ENCODE assay signal across 32 cellular contexts in genomic region chr3:171445805-171446204, GRCh38. TPM values are rescaled to one million over a fixed set of nuclear protein-coding genes. Genes with fewer than 3 reads are reported as not detected.
A peak's percentile ranks its signal among the peaks of the same experiment; 100 is the strongest.
DNase-seq lines count a peak whose midpoint lies in the region; ATAC-seq, FAIRE-seq and TF ChIP-seq lines count a peak whose summit lies in the region.
"Had no signal": no experiment of that assay in that cellular context is flagged by ENCODE, and none has a peak within 500 bp of the region (broad histone marks: within the 10 kb centered on the region; RNA-seq: fewer than 3 reads in every experiment).

No MANE protein-coding gene starts in this region.

- H3K79me2 ChIP-seq in GM12878 (ENCODE audit: control insufficient read depth, insufficient read depth, low read length) = peaks cover 83% of the 10 kb centered on the region

- RAD21 ChIA-PET in GM12878 (lab: Charles Lee; ENCODE audit: unreplicated experiment) = interaction anchor here (0.8 to 2.9 kb wide), 5 partner anchors 9 to 34 kb away, joined by 3 to 15 read pairs (median 6); no protein-coding TSS in a partner anchor

- H3K36me3 Mint-ChIP-seq in HFFc6 (ENCODE audit: low read depth) = no peaks in the 10 kb centered on the region; the same call in 1 of the 2 replicates
- H3K36me3 Mint-ChIP-seq in naive thymus-derived CD4-positive, alpha-beta T cell = peaks cover 0 to 29% (median 11%) of the 10 kb centered on the region in 5 donors

- POLR2A ChIA-PET in GM12878 (lab: Charles Lee) = interaction anchor here (0.9 to 1.2 kb wide), 4 partner anchors 11 to 87 kb away, joined by 3 to 5 read pairs (median 3); no protein-coding TSS in a partner anchor
- POLR2A ChIA-PET in naive thymus-derived CD4-positive, alpha-beta T cell (lab: Charles Lee) = interaction anchor here (0.6 to 1.1 kb wide), 3 partner anchors 9 to 14 kb away, joined by 3 to 4 read pairs (median 3); partner anchors contain the start of gene TNIK

- no peaks in the 10 kb centered on the region for H4K20me1 ChIP-seq in GM12878 (ENCODE audit: control insufficient read depth, insufficient read depth)
- H4K20me1 ChIP-seq: BLaER1 treated with 17β-estradiol and CSF1 and Interleukin-3, amounts not matched to agents 10 nM and 100 nM had no signal

- BruUV-seq in GM12878 (replicated peaks; lab: Mats Ljungman, UMichigan) = no TSS peak

- TF ChIP-seq RAD21 in GM12878 (IDR thresholded peaks at IDR 0.05; ENCODE audit: insufficient read depth, low read depth, low read length) = no peak

- WGBS in GM12878 (ENCODE audit: insufficient coverage, insufficient replicate concordance, low lambda C conversion rate, missing lambda C conversion rate) = 80% methylated on average over 3 of the region's 3 CpGs
- 79% methylated on average over 3 of the region's 3 CpGs for WGBS in body of pancreas, 2 donors

- SMC1A ChIA-PET in GM12878 (lab: Charles Lee; ENCODE audit: uncharacterized antibody, unreplicated experiment) = interaction anchor here (1.0 to 2.7 kb wide), 11 partner anchors 9 to 335 kb away, joined by 3 to 20 read pairs (median 4); no protein-coding TSS in a partner anchor

- H3K4me3 Mint-ChIP-seq in HFFc6 = peak overlapping the region; percentile 26; the same call in 1 of the 2 replicates
- H3K4me3 Mint-ChIP-seq in naive thymus-derived CD4-positive, alpha-beta T cell = peak overlapping the region in 3 of 10 donors; percentile 3 to 32 (median 13)
- H3K4me3 Mint-ChIP-seq: CD8-positive, alpha-beta T cell; H9 had no signal

- H3K4me2 ChIP-seq in GM12878 (ENCODE audit: control insufficient read depth, insufficient read depth) = peak overlapping the region; percentile 1; the same call in 1 of the 2 replicates
- H3K4me2 ChIP-seq: A549; BLaER1 treated with 17β-estradiol and CSF1 and Interleukin-3, amounts not matched to agents 10 nM and 100 nM had no signal

- intact Hi-C loops in GM12878 (cut with micrococcal nuclease; ENCODE audit: unreplicated experiment) = no loop called here
- intact Hi-C loops in naive thymus-derived CD4-positive, alpha-beta T cell (cut with micrococcal nuclease) = loop anchor here in 1 of 2 donors (1.0 kb wide), 1 partner anchor 14 kb away; the partner anchor contains the start of gene TNIK
- intact Hi-C loops in body of pancreas (cut with DNase I) = no loop called here

- H3K4me1 Mint-ChIP-seq in HFFc6 (ENCODE audit: low read depth) = peaks cover 39% of the 10 kb centered on the region
- H3K4me1 Mint-ChIP-seq in naive thymus-derived CD4-positive, alpha-beta T cell = peaks cover 41 to 81% (median 74%) of the 10 kb centered on the region in 7 donors

- peak; percentile 13 for DNase-seq in EH (ENCODE audit: low read depth)
- no peak for DNase-seq in HFFc6
- DNase-seq in GM12878 (ENCODE audit: low read depth, low spot score) = no peak
- no peak for DNase-seq in naive thymus-derived CD4-positive, alpha-beta T cell
- no peak for DNase-seq in stimulated activated CD4-positive, alpha-beta T cell treated with anti-CD3 and anti-CD28 coated beads, Interleukin-15, amount 100 ng/mL, for 24 hours
- no peak for DNase-seq in activated CD8-positive, alpha-beta memory T cell treated with anti-CD3 and anti-CD28 coated beads for 24 hours
- no peak for DNase-seq in body of pancreas
- DNase-seq: AML-193; CD8-positive, alpha-beta T cell; DMS 273 treated with DMSO at 0.1 percent for 48 hours; DMS79; GF-D8; GM23248; H9; KG1; MM.1S; NCI-H1092; NCI-H1417 treated with DMSO at 0.1 percent for 48 hours; NCI-H1694 treated with DMSO at 0.1 percent for 48 hours; NCI-H2081 treated with DMSO at 0.1 percent for 48 hours; NCI-H2171; NCI-H345; NCI-H524 treated with DMSO at 0.1 percent for 48 hours; NCI-H774; NK-92 treated with Interleukin-12 subunit alpha and Interleukin-12 subunit beta, amount 100 ng/mL, for 24 hours; Right ventricle myocardium superior; RPMI8226; T-helper 1 cell had no signal

- in situ Hi-C loops in GM12878 (cut with MboI) = no loop called here

- no peaks in the 10 kb centered on the region; the same call in 1 of the 2 replicates for H3K27me3 Mint-ChIP-seq in HFFc6 (ENCODE audit: insufficient read depth)
- no peaks in the 10 kb centered on the region for H3K27me3 Mint-ChIP-seq in naive thymus-derived CD4-positive, alpha-beta T cell

- H2AFZ ChIP-seq in GM12878 (ENCODE audit: control insufficient read depth, low read depth, low read length) = no peak overlapping the region
- H2AFZ ChIP-seq: GM23248 had no signal

- no peak for TF ChIP-seq POLR2A in GM12878 (IDR thresholded peaks at IDR 0.05; ENCODE audit: low read depth, low read length)
- no peak for TF ChIP-seq POLR2A in body of pancreas (IDR thresholded peaks at IDR 0.05)

- peaks cover 33% of the 10 kb centered on the region for H3K4me1 ChIP-seq in GM12878 (ENCODE audit: control insufficient read depth, insufficient read depth, low read length)
- H3K4me1 ChIP-seq in naive thymus-derived CD4-positive, alpha-beta T cell (ENCODE audit: control insufficient read depth in 2 of 2, insufficient read depth in 2 of 2, low read length in 2 of 2) = peaks cover 15 to 19% of the 10 kb centered on the region in 2 donors
- H3K4me1 ChIP-seq in body of pancreas = peaks cover 10% of the 10 kb centered on the region
- H3K4me1 ChIP-seq: SJSA1 had no signal

- CTCF ChIA-PET in GM12878 (lab: Yijun Ruan, JAX) = interaction anchor here (1.0 to 1.8 kb wide), 6 partner anchors 8 to 283 kb away, joined by 3 to 6 read pairs (median 4); no protein-coding TSS in a partner anchor
- CTCF ChIA-PET in naive thymus-derived CD4-positive, alpha-beta T cell (lab: Charles Lee) = interaction anchor here (0.6 kb wide), 1 partner anchor 335 kb away, joined by 3 read pairs; no protein-coding TSS in a partner anchor

- no peaks in the 10 kb centered on the region for H3K9me3 Mint-ChIP-seq in HFFc6
- H3K9me3 Mint-ChIP-seq in naive thymus-derived CD4-positive, alpha-beta T cell = no peaks in the 10 kb centered on the region
- H3K9me3 Mint-ChIP-seq: CD8-positive, alpha-beta T cell; H9 had no signal

- no peak for TF ChIP-seq EP300 in GM12878 (IDR thresholded peaks at IDR 0.05; ENCODE audit: borderline replicate concordance in 1 of 2, control insufficient read depth in 1 of 2, low read depth in 2 of 2, low read length in 2 of 2)

- no peak overlapping the region for H3K4me3 ChIP-seq in GM12878
- no peak overlapping the region for H3K4me3 ChIP-seq in naive thymus-derived CD4-positive, alpha-beta T cell (ENCODE audit: low read length)
- H3K4me3 ChIP-seq in body of pancreas = no peak overlapping the region
- H3K4me3 ChIP-seq: A549; BLaER1 treated with 17β-estradiol and CSF1 and Interleukin-3, amounts not matched to agents 10 nM and 100 nM; GM23248; SJSA1 had no signal

- H3K9me3 ChIP-seq in GM12878 (replicated peaks; ENCODE audit: control insufficient read depth, insufficient read depth, low read length) = no peaks in the 10 kb centered on the region
- no peaks in the 10 kb centered on the region for H3K9me3 ChIP-seq in naive thymus-derived CD4-positive, alpha-beta T cell (ENCODE audit: control insufficient read depth in 2 of 3, low read length in 3 of 3)
- no peaks in the 10 kb centered on the region for H3K9me3 ChIP-seq in body of pancreas
- H3K9me3 ChIP-seq: A549; BLaER1 treated with 17β-estradiol and CSF1 and Interleukin-3, amounts not matched to agents 10 nM and 100 nM; SJSA1 had no signal

- TF ChIP-seq CTCF in HFFc6 (IDR thresholded peaks at IDR 0.05) (no peak), GM12878 (IDR thresholded peaks at IDR 0.05 in 2 of 3, conservative IDR thresholded peaks at IDR 0.05 in 1 of 3; ENCODE audit: control insufficient read depth in 2 of 3, extremely low read depth in 1 of 3, insufficient read depth in 1 of 3, low read depth in 3 of 3, low read length in 3 of 3) (no peak), body of pancreas (IDR thresholded peaks at IDR 0.05) (no peak)

- H3K27ac ChIP-seq in GM12878 (ENCODE audit: control insufficient read depth, insufficient read depth) (no peak overlapping the region), body of pancreas (no peak overlapping the region)
- no peak overlapping the region for H3K27ac ChIP-seq in naive thymus-derived CD4-positive, alpha-beta T cell (ENCODE audit: low read depth, low read length)
- H3K27ac ChIP-seq: A549; BLaER1 treated with 17β-estradiol and CSF1 and Interleukin-3, amounts not matched to agents 10 nM and 100 nM; GM23248; SJSA1 had no signal

- H3K9ac ChIP-seq in GM12878 (ENCODE audit: control insufficient read depth, insufficient read depth, low read length) = no peak overlapping the region
- H3K9ac ChIP-seq: BLaER1 treated with 17β-estradiol and CSF1 and Interleukin-3, amounts not matched to agents 10 nM and 100 nM; GM23248 had no signal

- FAIRE-seq in GM12878 (lab: Jason Lieb, UNC) = no peak
- FAIRE-seq: A549, GM19239 had no signal

- H3K27ac Mint-ChIP-seq in HFFc6 = peak overlapping the region; percentile 59
- peak overlapping the region in 3 of 9 donors; percentile 1 to 52 (median 48) for H3K27ac Mint-ChIP-seq in naive thymus-derived CD4-positive, alpha-beta T cell
- H3K27ac Mint-ChIP-seq: CD8-positive, alpha-beta T cell had no signal

- 0 out of 4 replicates have a peak, but pooled peaks cover 0 to 2% of the 10 kb centered on the region in 2 experiments for H3K36me3 ChIP-seq in GM12878 (ENCODE audit: control insufficient read depth in 2 of 2, insufficient read depth in 2 of 2, low read length in 1 of 2)
- no peaks in the 10 kb centered on the region for H3K36me3 ChIP-seq in naive thymus-derived CD4-positive, alpha-beta T cell (ENCODE audit: control insufficient read depth in 2 of 3, insufficient read depth in 3 of 3, low read length in 3 of 3)
- no peaks in the 10 kb centered on the region for H3K36me3 ChIP-seq in body of pancreas (replicated peaks in 1 of 2; ENCODE audit: insufficient read depth in 1 of 2, low read depth in 2 of 2)
- H3K36me3 ChIP-seq: BLaER1 treated with 17β-estradiol and CSF1 and Interleukin-3, amounts not matched to agents 10 nM and 100 nM; SJSA1 had no signal

- ATAC-seq in GM12878 (peak; percentile 31; the same call in 2 of the 3 replicates), body of pancreas (no peak)
- ATAC-seq in naive thymus-derived CD4-positive, alpha-beta T cell = peak; percentile 61
- ATAC-seq: A549; CD8-positive, alpha-beta T cell had no signal

- H3K27me3 ChIP-seq in GM12878 (replicated peaks in 1 of 2; ENCODE audit: control insufficient read depth in 2 of 2, insufficient read depth in 2 of 2, low read length in 1 of 2) (no peaks in the 10 kb centered on the region), body of pancreas (no peaks in the 10 kb centered on the region)
- no peaks in the 10 kb centered on the region for H3K27me3 ChIP-seq in naive thymus-derived CD4-positive, alpha-beta T cell (ENCODE audit: control insufficient read depth in 2 of 2, insufficient read depth in 2 of 2, low read length in 2 of 2)
- H3K27me3 ChIP-seq: BLaER1 treated with 17β-estradiol and CSF1 and Interleukin-3, amounts not matched to agents 10 nM and 100 nM; SJSA1 had no signal

RNA-seq across cellular contexts. Expression of gene TNIK, which starts 14.4 kb away (rescaled TPM):
- total RNA-seq in HFFc6 (2021; fragmentation: NEBNext Ultra II Directional; extraction: Animal tissue kit (Norgen Biotek cat#: 25700)) = 10 to 100 TPM; 10.6 to 17.2 (median 11.8) TPM
- total RNA-seq in GM12878 (2013; cell fraction: nucleolus; rRNA removed) = 150 and 178 TPM in 2 replicates
- total RNA-seq in GM12878 (2014; rRNA removed) (44.8 and 55.4 TPM in 2 replicates), GM12878 (2014; rRNA removed; fragmentation: Illumina TruSeq; extraction: Trizol) (51.6 and 52.1 TPM in 2 replicates), GM12878 (2021) (73.6 and 74.3 TPM in 2 replicates), body of pancreas (1 to 10 TPM; 7.6 to 9.6 TPM)
- polyA plus RNA-seq in GM12878 (2011; ENCODE audit: low read depth) = 34.0 TPM
- polyA plus RNA-seq in GM12878 (2011; rRNA removed) (29.8 and 31.3 TPM in 2 replicates), GM12878 (2014; fragmentation: Illumina TruSeq; extraction: Trizol) (65.1 and 67.4 TPM in 2 replicates), GM12878 (2014; fragmentation: Nextera tagmentation; extraction: Ambion mirVana) (10 to 100 TPM; 13.9 to 15.9 TPM), GM12878 (2014; rRNA removed) (35.3 and 39.5 TPM in 2 replicates), GM12878 (2016; fragmentation: Nextera tagmentation; extraction: Ambion mirVana) (10 to 100 TPM; 53.5 to 63.5 TPM)
- 13.9 and 16.5 TPM in 2 replicates for polyA plus RNA-seq in GM12878 (2011; cell fraction: cytosol; rRNA removed)
- 56.3 and 56.8 TPM in 2 replicates for polyA plus RNA-seq in GM12878 (2011; cell fraction: nucleus; rRNA removed)
- 54.7 and 56.7 TPM in 2 replicates for polyA plus RNA-seq in GM12878 (2012)
- polyA minus RNA-seq in GM12878 (2011; rRNA and poly(A)+ RNA removed) = 49.2 and 55.0 TPM in 2 replicates
- polyA minus RNA-seq in GM12878 (2011; cell fraction: cytosol; rRNA and poly(A)+ RNA removed) = 11.8 and 14.1 TPM in 2 replicates
- polyA minus RNA-seq in GM12878 (2011; cell fraction: nucleus; rRNA and poly(A)+ RNA removed) = 87.8 and 130 TPM in 2 replicates
- total RNA-seq in naive thymus-derived CD4-positive, alpha-beta T cell = 10 to 100 TPM; 61.6 to 74.9 (median 73.6) TPM
- polyA plus RNA-seq in naive thymus-derived CD4-positive, alpha-beta T cell = 10 to 100 TPM; 20.2 to 22.1 TPM
